Comparison of ENCODE assay signal across 9 cellular contexts in genomic region chr17:50149425-50150353, GRCh38. TPM values are rescaled to one million over a fixed set of nuclear protein-coding genes. Genes with fewer than 3 reads are reported as not detected.
DNase-seq lines count a peak whose midpoint lies in the region; ATAC-seq lines count a peak whose summit lies in the region.
"Had no signal": no experiment of that assay in that cellular context is flagged by ENCODE, and none has a peak within 500 bp of the region (broad histone marks: within the 10 kb centered on the region; RNA-seq: fewer than 3 reads in every experiment).

No MANE protein-coding gene starts in this region.

- peak overlapping the region; percentile 84 for H3K27ac ChIP-seq in CD4-positive, CD25-positive, alpha-beta regulatory T cell (ENCODE audit: insufficient read depth, low read length, poor library complexity, severe bottlenecking)
- no peak overlapping the region for H3K27ac ChIP-seq in HUES48 (ENCODE audit: low read depth, low read length)

- peaks cover 55% of the 10 kb centered on the region for H3K4me1 ChIP-seq in CD4-positive, CD25-positive, alpha-beta regulatory T cell (ENCODE audit: control insufficient read depth, insufficient read depth, low read length, poor library complexity, severe bottlenecking)
- peaks cover 32% of the 10 kb centered on the region; the same call in 1 of the 2 replicates for H3K4me1 ChIP-seq in HUES48 (ENCODE audit: control insufficient read depth, insufficient read depth, low read length)

- peak; percentile 24 to 27 for ATAC-seq in CD4-positive, CD25-positive, alpha-beta regulatory T cell (ENCODE audit: low read depth in 2 of 2)
- peak; percentile 36 to 40 (median 38) for ATAC-seq in T-cell (replicated peaks in 1 of 4)

- H3K27me3 Mint-ChIP-seq in CD4-positive, CD25-positive, alpha-beta regulatory T cell, result no peaks in the 10 kb centered on the region
- H3K27me3 Mint-ChIP-seq in T-cell, result no peaks in the 10 kb centered on the region

- peaks cover 6% of the 10 kb centered on the region for H3K36me3 Mint-ChIP-seq in CD4-positive, CD25-positive, alpha-beta regulatory T cell
- H3K36me3 Mint-ChIP-seq in T-cell, result peaks cover 5% of the 10 kb centered on the region

- H3K27ac Mint-ChIP-seq in CD4-positive, CD25-positive, alpha-beta regulatory T cell, result peak overlapping the region in 2 of 3 donors; percentile 32 to 65
- H3K27ac Mint-ChIP-seq in T-cell, result peak overlapping the region in 1 of 2 donors; percentile 84

- CTCF ChIA-PET in T-cell (lab: Charles Lee), result interaction anchor here (0.9 to 1.4 kb wide), 4 partner anchors 11 to 56 kb away, joined by 3 to 6 read pairs (median 4); no protein-coding TSS in a partner anchor

- peak overlapping the region; percentile 88 to 94 (median 90) for H3K4me3 Mint-ChIP-seq in CD4-positive, CD25-positive, alpha-beta regulatory T cell
- peak overlapping the region; percentile 81 to 96 (median 92) for H3K4me3 Mint-ChIP-seq in T-cell

- H3K9me3 Mint-ChIP-seq in CD4-positive, CD25-positive, alpha-beta regulatory T cell, result peaks cover 0 to 2% (median 0%) of the 10 kb centered on the region in 7 donors
- no peaks in the 10 kb centered on the region for H3K9me3 Mint-ChIP-seq in T-cell

- H3K4me3 ChIP-seq in CD4-positive, CD25-positive, alpha-beta regulatory T cell (ENCODE audit: low read depth, low read length), result peak overlapping the region; percentile 44
- peak overlapping the region; percentile 79 for H3K4me3 ChIP-seq in HUES48 (ENCODE audit: low read depth, low read length)

- H3K9ac ChIP-seq in HUES48 (ENCODE audit: low read depth, low read length), result no peak overlapping the region

- H3K4me1 Mint-ChIP-seq in CD4-positive, CD25-positive, alpha-beta regulatory T cell, result peaks cover 0 to 59% (median 27%) of the 10 kb centered on the region in 4 donors
- H3K4me1 Mint-ChIP-seq in T-cell, result peaks cover 47 to 58% (median 53%) of the 10 kb centered on the region in 3 donors

- H3K27me3 ChIP-seq in CD4-positive, CD25-positive, alpha-beta regulatory T cell (ENCODE audit: control insufficient read depth, insufficient read depth, low read length), result no peaks in the 10 kb centered on the region
- peaks cover 18% of the 10 kb centered on the region for H3K27me3 ChIP-seq in HUES48 (ENCODE audit: control insufficient read depth, insufficient read depth, low read length)

- in situ Hi-C loops in T47D (cut with HindIII; ENCODE audit: low pct_unique_long_range_greater_than_20kb, low sequenced_read_pairs), result no loop called here

- POLR2A ChIA-PET in T-cell (lab: Charles Lee), result no interaction called here

- H3K9me3 ChIP-seq in CD4-positive, CD25-positive, alpha-beta regulatory T cell (ENCODE audit: control insufficient read depth in 2 of 2, low read length in 2 of 2), result no peaks in the 10 kb centered on the region
- H3K9me3 ChIP-seq in HUES48 (ENCODE audit: control insufficient read depth, insufficient read depth, low read length), result no peaks in the 10 kb centered on the region

- peaks cover 5% of the 10 kb centered on the region for H3K36me3 ChIP-seq in CD4-positive, CD25-positive, alpha-beta regulatory T cell (ENCODE audit: control insufficient read depth, insufficient read depth, low read length)
- H3K36me3 ChIP-seq in HUES48 (ENCODE audit: control insufficient read depth, insufficient read depth, low read length), result no peaks in the 10 kb centered on the region; the same call in 1 of the 2 replicates

- DNase-seq in CD4-positive, CD25-positive, alpha-beta regulatory T cell, result peak; percentile 57 to 79 (median 64)
- DNase-seq in T-cell (peak in 30 of 34 experiments; percentile 37 to 71 (median 59)), T47D (ENCODE audit: low read depth in 1 of 2, low spot score in 1 of 2) (peak; percentile 66 to 77), islet precursor cell (peak; percentile 87), middle frontal gyrus (ENCODE audit: extremely low spot score, low spot score) (no peak), NCI-H1436 treated with DMSO at 0.1 percent for 48 hours (lab: John Stamatoyannopoulos, UW) (no peak)
- DNase-seq in stimulated activated CD4-positive, alpha-beta T cell treated with anti-CD3 and anti-CD28 coated beads, Interleukin-2, amount 100 ng/mL, for 24 hours, result peak; percentile 59 to 60

RNA-seq across cellular contexts. Expression of gene PPP1R9B, which starts 0.8 kb away (rescaled TPM):
- 85.4 TPM for total RNA-seq in CD4-positive, CD25-positive, alpha-beta regulatory T cell
- under 1 TPM; 0.41 to 0.55 (median 0.44) TPM for polyA plus RNA-seq in CD4-positive, CD25-positive, alpha-beta regulatory T cell
- 10 to 100 TPM; 69.5 to 95.9 (median 91.3) TPM for total RNA-seq in T-cell

RNA-seq across cellular contexts. Expression of gene SGCA, which starts 16.1 kb away (rescaled TPM):
- total RNA-seq in CD4-positive, CD25-positive, alpha-beta regulatory T cell, result not detected
- polyA plus RNA-seq in CD4-positive, CD25-positive, alpha-beta regulatory T cell, result not detected
- under 1 TPM in 1 of 5 donors, not detected in 4; 0.33 TPM for total RNA-seq in T-cell
- total RNA-seq: NCI-H460 had no signal

RNA-seq across cellular contexts. Expression of gene SAMD14, which starts 19.7 kb away (rescaled TPM):
- 0.96 TPM for total RNA-seq in CD4-positive, CD25-positive, alpha-beta regulatory T cell
- polyA plus RNA-seq in CD4-positive, CD25-positive, alpha-beta regulatory T cell, result under 1 TPM in 1 of 4 donors, not detected in 3; 0.09 TPM
- total RNA-seq in T-cell, result under 1 TPM; 0.23 to 0.70 (median 0.35) TPM
- total RNA-seq: NCI-H460 had no signal

RNA-seq across cellular contexts. Expression of gene COL1A1, which starts 51.7 kb away (rescaled TPM):
- total RNA-seq in CD4-positive, CD25-positive, alpha-beta regulatory T cell, result 26.2 TPM
- polyA plus RNA-seq in CD4-positive, CD25-positive, alpha-beta regulatory T cell, result not detected
- 10 to 100 TPM in 2 of 5 donors, 1 to 10 TPM in 3; 4.1 to 21.0 (median 6.6) TPM for total RNA-seq in T-cell

RNA-seq across cellular contexts. Expression of gene PDK2, which starts 54.5 kb away (rescaled TPM):
- total RNA-seq in CD4-positive, CD25-positive, alpha-beta regulatory T cell, result 25.2 TPM
- polyA plus RNA-seq in CD4-positive, CD25-positive, alpha-beta regulatory T cell, result 10 to 100 TPM; 42.1 to 65.2 (median 54.0) TPM
- 10 to 100 TPM; 18.8 to 37.2 (median 30.0) TPM for total RNA-seq in T-cell

Comparison
In these comparisons a context has a peak if more than half of its experiments do, and no peak if none do; other contexts are left out.
1. DNase-seq: peak in CD4-positive, CD25-positive, alpha-beta regulatory T cell (3 of 3), T-cell (30 of 34), T47D (2 of 2), islet precursor cell (single experiment) and stimulated activated CD4-positive, alpha-beta T cell treated with anti-CD3 and anti-CD28 coated beads, Interleukin-2, amount 100 ng/mL, for 24 hours (2 of 2); none in middle frontal gyrus (single experiment) and NCI-H1436 treated with DMSO at 0.1 percent for 48 hours (single experiment).